In genomic region chr7:15783971-15784693, GRCh38 we compare ENCODE assay signal across 1 cellular context.
TF ChIP-seq lines count a peak whose summit lies in the region.

No MANE protein-coding gene starts in this region.

TF ChIP-seq in WTC11, 78 proteins besides CTCF, POLR2A, EP300 and RAD21 (continued from another document):
- TF ChIP-seq CDX4 (CRISPR knock-in tag; IDR thresholded peaks at IDR 0.05; ENCODE audit: borderline replicate concordance) (no peak), ZMAT4 (CRISPR knock-in tag; IDR thresholded peaks at IDR 0.05) (no peak), GRHL2 (CRISPR knock-in tag; IDR thresholded peaks at IDR 0.05; ENCODE audit: insufficient replicate concordance, severe bottlenecking) (no peak)
TF ChIP-seq in WTC11: peak in this region for 0.
